ENCODE assay signal across 8 cellular contexts in the genomic region with DNA sequence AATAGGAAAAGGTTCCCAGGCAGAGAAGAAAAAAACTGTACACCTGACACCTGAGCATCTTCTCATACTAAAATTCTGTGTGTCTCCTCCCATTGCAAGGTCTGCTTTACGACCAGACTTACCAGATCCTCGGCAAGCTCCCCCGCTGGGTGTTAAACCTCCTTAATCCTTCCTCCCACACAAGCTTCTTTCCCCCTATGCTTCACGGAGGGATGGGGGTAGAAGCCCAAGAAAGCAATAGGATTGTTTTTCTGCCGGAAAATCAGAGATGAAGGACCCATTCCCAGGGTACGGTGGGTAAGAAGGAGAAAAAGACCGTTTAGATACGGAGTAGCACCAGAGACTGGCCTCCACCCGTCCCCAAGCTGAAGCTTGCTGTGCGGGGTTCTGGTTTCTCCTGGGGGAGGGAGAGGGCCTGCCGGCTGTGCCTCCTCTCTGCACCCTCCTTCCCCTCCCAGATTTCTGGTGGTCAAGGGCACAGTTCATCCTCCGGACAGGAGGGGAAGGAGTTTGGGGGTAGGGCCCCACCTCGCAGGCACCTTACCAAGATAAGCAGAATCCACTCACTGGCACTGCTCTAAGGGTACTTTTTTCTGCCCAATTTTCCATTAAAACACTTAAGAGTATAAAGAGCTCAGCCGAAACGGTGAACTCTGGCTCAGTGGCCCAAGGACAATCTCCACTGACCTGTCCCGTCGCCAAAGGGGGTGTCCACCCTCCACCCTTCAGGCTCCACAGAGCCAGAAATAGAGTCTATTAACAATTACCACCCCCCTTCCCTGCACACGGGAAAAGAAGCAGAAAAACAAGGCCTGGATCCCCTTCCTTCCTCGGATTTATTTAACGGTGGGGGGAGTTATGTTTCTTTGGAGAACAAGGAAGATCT. TPM values are rescaled to one million over a fixed set of nuclear protein-coding genes. Genes with fewer than 3 reads are reported as not detected.
DNase-seq lines count a peak whose midpoint lies in the region; ATAC-seq and TF ChIP-seq lines count a peak whose summit lies in the region.

No MANE protein-coding gene starts in this region.

- H3K4me1 ChIP-seq in gastroesophageal sphincter = peaks cover 0 to 49% (median 21%) of the 10 kb centered on the region in 3 donors

- no peaks in the 10 kb centered on the region for H3K27me3 ChIP-seq in gastroesophageal sphincter

- DNase-seq in NCI-H1105 treated with DMSO at 0.1 percent for 48 hours (lab: John Stamatoyannopoulos, UW) = peak; percentile 10
- no peak for DNase-seq in NCI-H1105 (lab: John Stamatoyannopoulos, UW)
- DNase-seq in NCI-H2171 (lab: John Stamatoyannopoulos, UW) = peak; percentile 70
- DNase-seq in activated T-helper 1 cell treated with anti-CD3 and anti-CD28 coated beads, Interleukin-12 subunit alpha, Interleukin-12 subunit beta, Interleukin-2, Interleukin-4 antibody, amounts not matched to agents 30 ng/mL and 10 ng/mL and 1 ng/mL, durations not matched to agents 14 hours and 24 hours and 36 hours (ENCODE audit: low spot score) = peak; percentile 22
- DNase-seq in progenitor cell of endocrine pancreas (ENCODE audit: low spot score, unreplicated experiment) = no peak

- H3K4me3 ChIP-seq in gastroesophageal sphincter = peak overlapping the region; percentile 96 to 97

- H3K36me3 Mint-ChIP-seq in activated T-helper 1 cell treated with anti-CD3 and anti-CD28 coated beads, Interleukin-12 subunit alpha, Interleukin-12 subunit beta, Interleukin-2, Interleukin-4 antibody, amounts not matched to agents 30 ng/mL and 10 ng/mL and 1 ng/mL, durations not matched to agents 14 hours and 24 hours and 36 hours (ENCODE audit: low read depth) = peaks cover 17% of the 10 kb centered on the region
- H3K36me3 Mint-ChIP-seq in progenitor cell of endocrine pancreas (ENCODE audit: insufficient read depth) = peaks cover 10% of the 10 kb centered on the region

- H3K4me1 Mint-ChIP-seq in activated T-helper 1 cell treated with anti-CD3 and anti-CD28 coated beads, Interleukin-12 subunit alpha, Interleukin-12 subunit beta, Interleukin-2, Interleukin-4 antibody, amounts not matched to agents 30 ng/mL and 10 ng/mL and 1 ng/mL, durations not matched to agents 14 hours and 24 hours and 36 hours (ENCODE audit: low read depth) = peaks cover 27% of the 10 kb centered on the region
- peaks cover 21% of the 10 kb centered on the region for H3K4me1 Mint-ChIP-seq in progenitor cell of endocrine pancreas (ENCODE audit: low read depth)

- peak overlapping the region; percentile 97 for H3K4me3 Mint-ChIP-seq in activated T-helper 1 cell treated with anti-CD3 and anti-CD28 coated beads, Interleukin-12 subunit alpha, Interleukin-12 subunit beta, Interleukin-2, Interleukin-4 antibody, amounts not matched to agents 30 ng/mL and 10 ng/mL and 1 ng/mL, durations not matched to agents 14 hours and 24 hours and 36 hours
- peak overlapping the region; percentile 99 for H3K4me3 Mint-ChIP-seq in progenitor cell of endocrine pancreas (ENCODE audit: low read depth)

- H3K36me3 ChIP-seq in gastroesophageal sphincter = peaks cover 0 to 36% of the 10 kb centered on the region in 2 donors

- TF ChIP-seq EP300 in gastroesophageal sphincter (IDR thresholded peaks at IDR 0.05) = no peak

- ATAC-seq in gastroesophageal sphincter (no peak), GM21515 (IDR thresholded peaks at IDR 0.05; ENCODE audit: unreplicated experiment) (no peak), GM21381 (IDR thresholded peaks at IDR 0.05; ENCODE audit: unreplicated experiment) (no peak)

- TF ChIP-seq CTCF in gastroesophageal sphincter (IDR thresholded peaks at IDR 0.05) = no peak
- no peak for TF ChIP-seq CTCF in progenitor cell of endocrine pancreas (IDR thresholded peaks at IDR 0.05; ENCODE audit: unreplicated experiment)

- H3K27me3 Mint-ChIP-seq in activated T-helper 1 cell treated with anti-CD3 and anti-CD28 coated beads, Interleukin-12 subunit alpha, Interleukin-12 subunit beta, Interleukin-2, Interleukin-4 antibody, amounts not matched to agents 30 ng/mL and 10 ng/mL and 1 ng/mL, durations not matched to agents 14 hours and 24 hours and 36 hours (ENCODE audit: insufficient read depth) = peaks cover 2% of the 10 kb centered on the region
- no peaks in the 10 kb centered on the region for H3K27me3 Mint-ChIP-seq in progenitor cell of endocrine pancreas

- peak overlapping the region; percentile 98 to 100 (median 100) for H3K27ac ChIP-seq in gastroesophageal sphincter

- H3K9me3 ChIP-seq in gastroesophageal sphincter = no peaks in the 10 kb centered on the region

- 0 to 1% methylated on average over 1 to 13 of the region's 20 CpGs for WGBS in gastroesophageal sphincter (ENCODE audit: low coverage in 1 of 2), 2 donors

- peak overlapping the region; percentile 87 for H3K27ac Mint-ChIP-seq in activated T-helper 1 cell treated with anti-CD3 and anti-CD28 coated beads, Interleukin-12 subunit alpha, Interleukin-12 subunit beta, Interleukin-2, Interleukin-4 antibody, amounts not matched to agents 30 ng/mL and 10 ng/mL and 1 ng/mL, durations not matched to agents 14 hours and 24 hours and 36 hours
- H3K27ac Mint-ChIP-seq in progenitor cell of endocrine pancreas = peak overlapping the region; percentile 99

- intact Hi-C loops in activated T-helper 1 cell treated with anti-CD3 and anti-CD28 coated beads, Interleukin-12 subunit alpha, Interleukin-12 subunit beta, Interleukin-2, Interleukin-4 antibody, amounts not matched to agents 30 ng/mL and 10 ng/mL and 1 ng/mL, durations not matched to agents 14 hours and 24 hours and 36 hours (cut with micrococcal nuclease) = loop anchor here (1.0 to 10.0 kb wide), 4 partner anchors 176 to 1923 kb away; partner anchors contain the start of genes ATF4, CENPM, DESI1 and NAGA

- TF ChIP-seq POLR2A in gastroesophageal sphincter (IDR thresholded peaks at IDR 0.05) = no peak

- H3K9me3 Mint-ChIP-seq in activated T-helper 1 cell treated with anti-CD3 and anti-CD28 coated beads, Interleukin-12 subunit alpha, Interleukin-12 subunit beta, Interleukin-2, Interleukin-4 antibody, amounts not matched to agents 30 ng/mL and 10 ng/mL and 1 ng/mL, durations not matched to agents 14 hours and 24 hours and 36 hours = no peaks in the 10 kb centered on the region
- no peaks in the 10 kb centered on the region for H3K9me3 Mint-ChIP-seq in progenitor cell of endocrine pancreas (ENCODE audit: low read depth)

RNA-seq across cellular contexts. Expression of gene TOB2, which starts 1.2 kb away (rescaled TPM):
- total RNA-seq in activated T-helper 1 cell treated with anti-CD3 and anti-CD28 coated beads, Interleukin-12 subunit alpha, Interleukin-12 subunit beta, Interleukin-2, Interleukin-4 antibody, amounts not matched to agents 30 ng/mL and 10 ng/mL and 1 ng/mL, durations not matched to agents 14 hours and 24 hours and 36 hours = 46.0 and 46.4 TPM in 2 replicates
- total RNA-seq in gastroesophageal sphincter (100 to 1,000 TPM in 1 of 4 donors, 10 to 100 TPM in 3; 59.3 to 163 (median 84.1) TPM), progenitor cell of endocrine pancreas (66.9 and 72.4 TPM in 2 replicates)

RNA-seq across cellular contexts. Expression of gene PHF5A, which starts 23.1 kb away (rescaled TPM):
- total RNA-seq in activated T-helper 1 cell treated with anti-CD3 and anti-CD28 coated beads, Interleukin-12 subunit alpha, Interleukin-12 subunit beta, Interleukin-2, Interleukin-4 antibody, amounts not matched to agents 30 ng/mL and 10 ng/mL and 1 ng/mL, durations not matched to agents 14 hours and 24 hours and 36 hours = 83.7 and 96.8 TPM in 2 replicates
- 10 to 100 TPM; 26.7 to 44.5 (median 39.2) TPM for total RNA-seq in gastroesophageal sphincter
- 44.3 and 52.9 TPM in 2 replicates for total RNA-seq in progenitor cell of endocrine pancreas

RNA-seq across cellular contexts. Expression of gene ACO2, which starts 23.5 kb away (rescaled TPM):
- 99.1 and 101 TPM in 2 replicates for total RNA-seq in activated T-helper 1 cell treated with anti-CD3 and anti-CD28 coated beads, Interleukin-12 subunit alpha, Interleukin-12 subunit beta, Interleukin-2, Interleukin-4 antibody, amounts not matched to agents 30 ng/mL and 10 ng/mL and 1 ng/mL, durations not matched to agents 14 hours and 24 hours and 36 hours
- total RNA-seq in gastroesophageal sphincter (100 to 1,000 TPM; 115 to 227 (median 132) TPM), progenitor cell of endocrine pancreas (67.4 and 69.7 TPM in 2 replicates)

Comparison
In these comparisons a context has a peak if more than half of its experiments do, and no peak if none do; other contexts are left out.
1. DNase-seq: peak in NCI-H1105 treated with DMSO at 0.1 percent for 48 hours (single experiment), NCI-H2171 (single experiment) and activated T-helper 1 cell treated with anti-CD3 and anti-CD28 coated beads, Interleukin-12 subunit alpha, Interleukin-12 subunit beta, Interleukin-2, Interleukin-4 antibody, amounts not matched to agents 30 ng/mL and 10 ng/mL and 1 ng/mL, durations not matched to agents 14 hours and 24 hours and 36 hours (single experiment); none in NCI-H1105 (single experiment) and progenitor cell of endocrine pancreas (single experiment).